22 cellular contexts compared by ENCODE assay signal in genomic region chr18:63189817-63190216, GRCh38.
A peak's percentile ranks its signal among the peaks of the same experiment; 100 is the strongest.
DNase-seq lines count a peak whose midpoint lies in the region; ATAC-seq, FAIRE-seq and TF ChIP-seq lines count a peak whose summit lies in the region.
"Had no signal": no experiment of that assay in that cellular context is flagged by ENCODE, and none has a peak within 500 bp of the region (broad histone marks: within the 10 kb centered on the region; RNA-seq: fewer than 3 reads in every experiment).

No MANE protein-coding gene starts in this region.

- BruUV-seq in GM12878 (replicated peaks; lab: Mats Ljungman, UMichigan): no TSS peak

- intact Hi-C loops in GM12878 (cut with micrococcal nuclease; ENCODE audit: unreplicated experiment) (loop anchor here (5.0 kb wide), 1 partner anchor 33 kb away; no protein-coding TSS in a partner anchor), sigmoid colon (cut with DNase I) (loop anchor here (5.0 kb wide), 2 partner anchors 43 to 47 kb away; no protein-coding TSS in a partner anchor)

- in situ Hi-C loops in GM12878 (cut with MboI): no loop called here

- peaks cover 2% of the 10 kb centered on the region for H3K36me3 ChIP-seq in CD4-positive, CD25-positive, alpha-beta regulatory T cell (ENCODE audit: control insufficient read depth, insufficient read depth, low read length)
- H3K36me3 ChIP-seq in HEK293 (ENCODE audit: control insufficient read depth in 2 of 2, insufficient read depth in 1 of 2, low read length in 2 of 2): no peaks in the 10 kb centered on the region
- H3K36me3 ChIP-seq in GM12878 (ENCODE audit: control insufficient read depth in 2 of 2, insufficient read depth in 2 of 2, low read length in 1 of 2): 0 out of 4 replicates have a peak, but pooled peaks cover 0 to 3% of the 10 kb centered on the region in 2 experiments
- no peaks in the 10 kb centered on the region for H3K36me3 ChIP-seq in smooth muscle cell (ENCODE audit: low read depth)
- no peaks in the 10 kb centered on the region for H3K36me3 ChIP-seq in sigmoid colon

- H2AFZ ChIP-seq in GM12878 (ENCODE audit: control insufficient read depth, low read depth, low read length): no peak overlapping the region
- no peak overlapping the region for H2AFZ ChIP-seq in smooth muscle cell (ENCODE audit: low read depth)
- H2AFZ ChIP-seq: GM23338, PC-9 had no signal

- no peak for TF ChIP-seq RAD21 in GM12878 (IDR thresholded peaks at IDR 0.05; ENCODE audit: insufficient read depth, low read depth, low read length)

- H3K9ac ChIP-seq in GM12878 (ENCODE audit: control insufficient read depth, insufficient read depth, low read length) (no peak overlapping the region), smooth muscle cell (ENCODE audit: low read depth) (no peak overlapping the region)

- TF ChIP-seq POLR2A in GM12878 (IDR thresholded peaks at IDR 0.05; ENCODE audit: low read depth, low read length): no peak
- TF ChIP-seq POLR2A in sigmoid colon (IDR thresholded peaks at IDR 0.05): no peak

- no peak for DNase-seq in CD4-positive, CD25-positive, alpha-beta regulatory T cell
- no peak for DNase-seq in GM12878 (ENCODE audit: low read depth, low spot score)
- DNase-seq in smooth muscle cell (lab: John Stamatoyannopoulos, UW; ENCODE audit: unreplicated experiment): no peak
- DNase-seq in sigmoid colon: no peak
- DNase-seq in NAMALWA (ENCODE audit: low spot score): no peak
- no peak for DNase-seq in activated gamma-delta T cell treated with Interleukin-2 at 50 U/mL for 16 hours
- DNase-seq in HuH-7 (ENCODE audit: low spot score): no peak
- DNase-seq: AML-193, Caco-2, GDM1, NCI-H1048, NCI-H1436 treated with DMSO at 0.1 percent for 48 hours, NCI-H2029, NCI-H2171, NCI-H526, PC-9, SIG-M5 had no signal

- H3K27ac Mint-ChIP-seq in CD4-positive, CD25-positive, alpha-beta regulatory T cell: peak overlapping the region in 2 of 3 donors; percentile 1 to 39
- H3K27ac Mint-ChIP-seq: GM23338 had no signal

- TF ChIP-seq EP300 in GM12878 (IDR thresholded peaks at IDR 0.05; ENCODE audit: borderline replicate concordance in 1 of 2, control insufficient read depth in 1 of 2, low read depth in 2 of 2, low read length in 2 of 2) (no peak), sigmoid colon (IDR thresholded peaks at IDR 0.05) (no peak)

- CTCF ChIA-PET in HEK293 (lab: Yijun Ruan, JAX): no interaction called here
- CTCF ChIA-PET in GM12878 (lab: Yijun Ruan, JAX): interaction anchor here (1.0 to 3.1 kb wide), 4 partner anchors 19 to 58 kb away, joined by 3 to 13 read pairs (median 4); no protein-coding TSS in a partner anchor

- RAD21 ChIA-PET in GM12878 (lab: Charles Lee; ENCODE audit: unreplicated experiment): interaction anchor here (1.1 to 5.4 kb wide), 3 partner anchors 28 to 121 kb away, joined by 3 to 29 read pairs (median 5); no protein-coding TSS in a partner anchor

- WGBS in GM12878 (ENCODE audit: insufficient coverage, insufficient replicate concordance, low lambda C conversion rate, missing lambda C conversion rate): 62% methylated on average over 2 of the region's 2 CpGs
- WGBS in smooth muscle cell (ENCODE audit: low lambda C conversion rate): 16% methylated on average over 2 of the region's 2 CpGs
- 84 to 92% methylated on average over 2 of the region's 2 CpGs for WGBS in sigmoid colon, 2 donors

- no peaks in the 10 kb centered on the region for H3K27me3 Mint-ChIP-seq in CD4-positive, CD25-positive, alpha-beta regulatory T cell

- no peaks in the 10 kb centered on the region for H3K27me3 ChIP-seq in CD4-positive, CD25-positive, alpha-beta regulatory T cell (ENCODE audit: control insufficient read depth, insufficient read depth, low read length)
- H3K27me3 ChIP-seq in GM12878 (replicated peaks in 1 of 2; ENCODE audit: control insufficient read depth in 2 of 2, insufficient read depth in 2 of 2, low read length in 1 of 2) (no peaks in the 10 kb centered on the region), smooth muscle cell (ENCODE audit: low read depth) (peaks cover 26% of the 10 kb centered on the region), sigmoid colon (no peaks in the 10 kb centered on the region)

- POLR2A ChIA-PET in HEK293 (lab: Yijun Ruan, JAX): no interaction called here
- POLR2A ChIA-PET in GM12878 (lab: Charles Lee): interaction anchor here (1.1 to 1.5 kb wide), 2 partner anchors 27 to 39 kb away, joined by 3 to 4 read pairs; no protein-coding TSS in a partner anchor

- no peak for FAIRE-seq in GM12878 (lab: Jason Lieb, UNC)

- H3K36me3 Mint-ChIP-seq in CD4-positive, CD25-positive, alpha-beta regulatory T cell: peaks cover 14% of the 10 kb centered on the region

- SMC1A ChIA-PET in GM12878 (lab: Charles Lee; ENCODE audit: uncharacterized antibody, unreplicated experiment): interaction anchor here (1.0 to 3.4 kb wide), 5 partner anchors 8 to 121 kb away, joined by 3 to 34 read pairs (median 4); no protein-coding TSS in a partner anchor

- H3K9me3 Mint-ChIP-seq in CD4-positive, CD25-positive, alpha-beta regulatory T cell: no peaks in the 10 kb centered on the region
- H3K9me3 Mint-ChIP-seq: GM23338 had no signal

- no peak for ATAC-seq in CD4-positive, CD25-positive, alpha-beta regulatory T cell (ENCODE audit: low read depth in 2 of 2)
- no peak for ATAC-seq in GM12878
- ATAC-seq: GM23338, HCT116, SK-N-SH treated with all-trans-retinoic acid at 6 μM for 48 hours had no signal

- H3K79me2 ChIP-seq in GM12878 (ENCODE audit: control insufficient read depth, insufficient read depth, low read length) (peaks cover 81% of the 10 kb centered on the region), smooth muscle cell (ENCODE audit: low read depth) (no peaks in the 10 kb centered on the region)

- no peak for TF ChIP-seq CTCF in HEK293 (tag by site-specific recombination; IDR thresholded peaks at IDR 0.05)
- no peak for TF ChIP-seq CTCF in GM12878 (IDR thresholded peaks at IDR 0.05 in 2 of 3, conservative IDR thresholded peaks at IDR 0.05 in 1 of 3; ENCODE audit: control insufficient read depth in 2 of 3, extremely low read depth in 1 of 3, insufficient read depth in 1 of 3, low read depth in 3 of 3, low read length in 3 of 3)
- TF ChIP-seq CTCF in smooth muscle cell (IDR thresholded peaks at IDR 0.05; ENCODE audit: borderline replicate concordance, insufficient read depth, poor library complexity, severe bottlenecking): no peak
- no peak for TF ChIP-seq CTCF in sigmoid colon (IDR thresholded peaks at IDR 0.05)

- H3K4me1 Mint-ChIP-seq in CD4-positive, CD25-positive, alpha-beta regulatory T cell: peaks cover 50 to 84% (median 63%) of the 10 kb centered on the region in 4 donors

- H3K4me2 ChIP-seq in GM12878 (ENCODE audit: control insufficient read depth, insufficient read depth) (no peak overlapping the region), smooth muscle cell (peak overlapping the region; percentile 75)
- H3K4me2 ChIP-seq: GM23338, PC-9 had no signal

- H3K4me3 ChIP-seq in CD4-positive, CD25-positive, alpha-beta regulatory T cell (ENCODE audit: low read depth, low read length): no peak overlapping the region
- no peak overlapping the region for H3K4me3 ChIP-seq in HEK293 (ENCODE audit: low read depth, low read length)
- no peak overlapping the region for H3K4me3 ChIP-seq in GM12878
- H3K4me3 ChIP-seq in smooth muscle cell: no peak overlapping the region
- H3K4me3 ChIP-seq in sigmoid colon: no peak overlapping the region
- H3K4me3 ChIP-seq: GM23338, PC-9 had no signal

- no peak overlapping the region for H3K27ac ChIP-seq in CD4-positive, CD25-positive, alpha-beta regulatory T cell (ENCODE audit: insufficient read depth, low read length, poor library complexity, severe bottlenecking)
- no peak overlapping the region; the same call in 1 of the 2 replicates for H3K27ac ChIP-seq in HEK293 (ENCODE audit: extremely low read depth, low read depth, low read length)
- H3K27ac ChIP-seq in GM12878 (ENCODE audit: control insufficient read depth, insufficient read depth): no peak overlapping the region
- no peak overlapping the region for H3K27ac ChIP-seq in smooth muscle cell (ENCODE audit: low read depth)
- H3K27ac ChIP-seq in sigmoid colon: no peak overlapping the region
- H3K27ac ChIP-seq: PC-9, RWPE1 had no signal

- H3K4me3 Mint-ChIP-seq in CD4-positive, CD25-positive, alpha-beta regulatory T cell: no peak overlapping the region
- H3K4me3 Mint-ChIP-seq: GM23338 had no signal

- no peaks in the 10 kb centered on the region for H3F3A ChIP-seq in smooth muscle cell (ENCODE audit: low read depth)

- H3K9me3 ChIP-seq in CD4-positive, CD25-positive, alpha-beta regulatory T cell (ENCODE audit: control insufficient read depth in 2 of 2, low read length in 2 of 2): no peaks in the 10 kb centered on the region
- H3K9me3 ChIP-seq in HEK293 (ENCODE audit: control insufficient read depth, insufficient read depth, low read depth, low read length) (no peaks in the 10 kb centered on the region), GM12878 (replicated peaks; ENCODE audit: control insufficient read depth, insufficient read depth, low read length) (no peaks in the 10 kb centered on the region), smooth muscle cell (replicated peaks; ENCODE audit: low read depth) (no peaks in the 10 kb centered on the region), sigmoid colon (no peaks in the 10 kb centered on the region)
- H3K9me3 ChIP-seq: Caco-2 had no signal

- peaks cover 20% of the 10 kb centered on the region for H3K4me1 ChIP-seq in CD4-positive, CD25-positive, alpha-beta regulatory T cell (ENCODE audit: control insufficient read depth, insufficient read depth, low read length, poor library complexity, severe bottlenecking)
- H3K4me1 ChIP-seq in HEK293 (ENCODE audit: control insufficient read depth, insufficient read depth, low read length) (peaks cover 48% of the 10 kb centered on the region), GM12878 (ENCODE audit: control insufficient read depth, insufficient read depth, low read length) (peaks cover 49% of the 10 kb centered on the region), smooth muscle cell (ENCODE audit: low read depth) (no peaks in the 10 kb centered on the region), sigmoid colon (peaks cover 0 to 37% (median 27%) of the 10 kb centered on the region in 4 donors)

- H4K20me1 ChIP-seq in GM12878 (ENCODE audit: control insufficient read depth, insufficient read depth) (no peaks in the 10 kb centered on the region), smooth muscle cell (ENCODE audit: low read depth) (no peaks in the 10 kb centered on the region)
